Comparison of ENCODE assay signal across 1 cellular context in the genomic region with DNA sequence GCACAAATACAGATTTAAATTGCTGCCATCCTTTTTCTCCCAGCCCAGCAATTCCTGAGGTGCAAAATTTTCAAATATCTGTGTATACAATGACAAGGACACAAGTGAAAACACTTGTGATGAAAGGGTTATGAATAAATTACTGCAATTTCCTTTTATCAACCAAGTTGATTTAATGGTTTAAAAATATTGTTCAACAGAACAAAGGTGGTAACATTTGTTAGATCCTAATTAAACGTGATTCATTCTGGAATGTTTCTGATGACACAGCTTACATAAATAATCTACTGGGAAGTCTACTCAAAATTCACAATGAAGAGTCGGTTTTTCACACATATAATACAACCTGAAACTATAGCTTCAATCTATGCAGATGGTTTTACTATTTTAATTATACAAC.
TF ChIP-seq lines count a peak whose summit lies in the region.

No MANE protein-coding gene starts in this region.

TF ChIP-seq in HEK293, 187 proteins besides CTCF, POLR2A, EP300 and RAD21 (continued from another document):
- TF ChIP-seq, protein P1, sequence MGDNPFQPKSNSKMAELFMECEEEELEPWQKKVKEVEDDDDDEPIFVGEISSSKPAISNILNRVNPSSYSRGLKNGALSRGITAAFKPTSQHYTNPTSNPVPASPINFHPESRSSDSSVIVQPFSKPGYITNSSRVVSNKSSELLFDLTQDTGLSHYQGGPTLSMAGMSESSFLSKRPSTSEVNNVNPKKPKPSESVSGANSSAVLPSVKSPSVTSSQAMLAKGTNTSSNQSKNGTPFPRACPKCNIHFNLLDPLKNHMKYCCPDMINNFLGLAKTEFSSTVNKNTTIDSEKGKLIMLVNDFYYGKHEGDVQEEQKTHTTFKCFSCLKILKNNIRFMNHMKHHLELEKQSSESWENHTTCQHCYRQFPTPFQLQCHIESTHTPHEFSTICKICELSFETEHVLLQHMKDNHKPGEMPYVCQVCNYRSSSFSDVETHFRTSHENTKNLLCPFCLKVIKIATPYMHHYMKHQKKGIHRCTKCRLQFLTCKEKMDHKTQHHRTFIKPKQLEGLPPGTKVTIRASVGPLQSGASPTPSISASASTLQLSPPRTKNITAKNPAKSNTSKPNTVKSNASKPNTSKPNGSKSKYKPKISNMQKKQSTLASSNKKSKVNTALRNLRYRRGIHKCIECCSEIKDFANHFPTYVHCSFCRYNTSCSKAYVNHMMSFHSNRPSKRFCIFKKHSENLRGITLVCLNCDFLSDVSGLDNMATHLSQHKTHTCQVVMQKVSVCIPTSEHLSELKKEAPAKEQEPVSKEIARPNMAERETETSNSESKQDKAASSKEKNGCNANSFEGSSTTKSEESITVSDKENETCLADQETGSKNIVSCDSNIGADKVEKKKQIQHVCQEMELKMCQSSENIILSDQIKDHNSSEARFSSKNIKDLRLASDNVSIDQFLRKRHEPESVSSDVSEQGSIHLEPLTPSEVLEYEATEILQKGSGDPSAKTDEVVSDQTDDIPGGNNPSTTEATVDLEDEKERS (tag by site-specific recombination; IDR thresholded peaks at IDR 0.05) = no peak
- TF ChIP-seq, protein P2, sequence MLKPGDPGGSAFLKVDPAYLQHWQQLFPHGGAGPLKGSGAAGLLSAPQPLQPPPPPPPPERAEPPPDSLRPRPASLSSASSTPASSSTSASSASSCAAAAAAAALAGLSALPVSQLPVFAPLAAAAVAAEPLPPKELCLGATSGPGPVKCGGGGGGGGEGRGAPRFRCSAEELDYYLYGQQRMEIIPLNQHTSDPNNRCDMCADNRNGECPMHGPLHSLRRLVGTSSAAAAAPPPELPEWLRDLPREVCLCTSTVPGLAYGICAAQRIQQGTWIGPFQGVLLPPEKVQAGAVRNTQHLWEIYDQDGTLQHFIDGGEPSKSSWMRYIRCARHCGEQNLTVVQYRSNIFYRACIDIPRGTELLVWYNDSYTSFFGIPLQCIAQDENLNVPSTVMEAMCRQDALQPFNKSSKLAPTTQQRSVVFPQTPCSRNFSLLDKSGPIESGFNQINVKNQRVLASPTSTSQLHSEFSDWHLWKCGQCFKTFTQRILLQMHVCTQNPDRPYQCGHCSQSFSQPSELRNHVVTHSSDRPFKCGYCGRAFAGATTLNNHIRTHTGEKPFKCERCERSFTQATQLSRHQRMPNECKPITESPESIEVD (tag by site-specific recombination; IDR thresholded peaks at IDR 0.05) = peak; percentile 70
- TF ChIP-seq ZBTB10 (tag by site-specific recombination; IDR thresholded peaks at IDR 0.05) (no peak), ZNF600 (tag by site-specific recombination; IDR thresholded peaks at IDR 0.05) (no peak), ZNF280C (tag by site-specific recombination; IDR thresholded peaks at IDR 0.05) (no peak), ZNF214 (tag by site-specific recombination; IDR thresholded peaks at IDR 0.05; ENCODE audit: borderline replicate concordance) (no peak), WT1 (tag by site-specific recombination; IDR thresholded peaks at IDR 0.05) (no peak), ZNF629 (tag by site-specific recombination; IDR thresholded peaks at IDR 0.05) (peak; percentile 14; the same call in 1 of the 2 replicates), ZNF544 (tag by site-specific recombination; IDR thresholded peaks at IDR 0.05) (no peak), ZXDB (tag by site-specific recombination; IDR thresholded peaks at IDR 0.05) (no peak), ZNF292 (tag by site-specific recombination; IDR thresholded peaks at IDR 0.05; ENCODE audit: borderline replicate concordance, low read depth) (no peak), ZNF561 (tag by site-specific recombination; IDR thresholded peaks at IDR 0.05; ENCODE audit: borderline replicate concordance) (no peak), ZNF514 (tag by site-specific recombination; IDR thresholded peaks at IDR 0.05) (no peak)
